In the genomic region with DNA sequence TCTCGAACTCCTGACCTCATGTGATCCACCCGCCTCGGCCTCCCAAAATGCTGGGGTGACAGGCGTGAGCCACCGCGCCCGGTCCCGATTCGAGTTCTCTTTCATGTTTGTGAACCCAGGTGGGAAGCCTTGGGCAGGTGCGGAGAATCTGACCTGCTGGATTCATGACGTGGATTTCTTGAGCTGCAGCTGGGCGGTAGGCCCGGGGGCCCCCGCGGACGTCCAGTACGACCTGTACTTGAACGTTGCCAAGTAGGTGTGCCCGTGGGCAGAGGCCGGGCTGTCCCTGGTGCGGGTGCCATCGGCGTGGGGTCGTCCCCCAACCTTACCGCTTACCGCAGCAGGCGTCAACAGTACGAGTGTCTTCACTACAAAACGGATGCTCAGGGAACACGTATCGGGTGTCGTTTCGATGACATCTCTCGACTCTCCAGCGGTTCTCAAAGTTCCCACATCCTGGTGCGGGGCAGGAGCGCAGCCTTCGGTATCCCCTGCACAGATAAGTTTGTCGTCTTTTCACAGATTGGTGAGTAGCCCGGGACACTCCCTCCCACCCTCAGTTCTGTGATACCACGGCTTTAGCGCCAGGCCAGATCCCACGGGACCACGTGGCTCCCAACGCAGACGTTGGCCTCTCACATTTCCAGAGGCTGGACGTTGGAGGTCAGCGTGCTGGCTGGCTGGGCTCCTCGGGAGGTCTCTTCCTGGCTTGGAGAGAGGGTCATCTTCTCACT, we compare ENCODE assay signal across 1 cellular context.
TF ChIP-seq lines count a peak whose summit lies in the region.

No MANE protein-coding gene starts in this region.

TF ChIP-seq in IMR-90, 13 proteins besides CTCF, POLR2A, EP300 and RAD21:
- TF ChIP-seq, protein P1, sequence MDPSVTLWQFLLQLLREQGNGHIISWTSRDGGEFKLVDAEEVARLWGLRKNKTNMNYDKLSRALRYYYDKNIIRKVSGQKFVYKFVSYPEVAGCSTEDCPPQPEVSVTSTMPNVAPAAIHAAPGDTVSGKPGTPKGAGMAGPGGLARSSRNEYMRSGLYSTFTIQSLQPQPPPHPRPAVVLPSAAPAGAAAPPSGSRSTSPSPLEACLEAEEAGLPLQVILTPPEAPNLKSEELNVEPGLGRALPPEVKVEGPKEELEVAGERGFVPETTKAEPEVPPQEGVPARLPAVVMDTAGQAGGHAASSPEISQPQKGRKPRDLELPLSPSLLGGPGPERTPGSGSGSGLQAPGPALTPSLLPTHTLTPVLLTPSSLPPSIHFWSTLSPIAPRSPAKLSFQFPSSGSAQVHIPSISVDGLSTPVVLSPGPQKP (IDR thresholded peaks at IDR 0.05; ENCODE audit: borderline replicate concordance, low read depth, low read length) = no peak
- TF ChIP-seq BHLHE40 (IDR thresholded peaks at IDR 0.05; ENCODE audit: low read depth, low read length) (no peak), FOS (IDR thresholded peaks at IDR 0.05; ENCODE audit: low read depth, low read length) (no peak), RFX5 (IDR thresholded peaks at IDR 0.05; ENCODE audit: low read depth, low read length) (no peak), CHD1 (IDR thresholded peaks at IDR 0.05; ENCODE audit: low read depth, low read length) (no peak), USF2 (IDR thresholded peaks at IDR 0.05; ENCODE audit: low read depth, low read length) (no peak), NFE2L2 (IDR thresholded peaks at IDR 0.05; ENCODE audit: low read depth, low read length) (no peak), MAZ (IDR thresholded peaks at IDR 0.05; ENCODE audit: borderline replicate concordance, low read depth, low read length) (no peak), SMC3 (IDR thresholded peaks at IDR 0.05; ENCODE audit: low read depth, low read length) (no peak), CEBPB (IDR thresholded peaks at IDR 0.05; ENCODE audit: low read depth, low read length) (no peak), RCOR1 (IDR thresholded peaks at IDR 0.05; ENCODE audit: insufficient replicate concordance, low read length) (no peak), MXI1 (IDR thresholded peaks at IDR 0.05; ENCODE audit: borderline replicate concordance, low read depth, low read length) (no peak), MAFK (IDR thresholded peaks at IDR 0.05; ENCODE audit: low read depth, low read length) (no peak)
TF ChIP-seq in IMR-90: peak in this region for 0.
